ENCODE assay signal across 11 cellular contexts in genomic region chr21:37631319-37632117, GRCh38.
DNase-seq lines count a peak whose midpoint lies in the region; ATAC-seq and TF ChIP-seq lines count a peak whose summit lies in the region.
"Had no signal": no experiment of that assay in that cellular context is flagged by ENCODE, and none has a peak within 500 bp of the region (broad histone marks: within the 10 kb centered on the region; RNA-seq: fewer than 3 reads in every experiment).

No MANE protein-coding gene starts in this region.

- H3K36me3 Mint-ChIP-seq in progenitor cell of endocrine pancreas (ENCODE audit: insufficient read depth) = peaks cover 3% of the 10 kb centered on the region
- H3K36me3 Mint-ChIP-seq: natural killer cell had no signal

- peaks cover 13% of the 10 kb centered on the region for H3K4me1 Mint-ChIP-seq in progenitor cell of endocrine pancreas (ENCODE audit: low read depth)
- H3K4me1 Mint-ChIP-seq: natural killer cell had no signal

- ATAC-seq in GM19025 (IDR thresholded peaks at IDR 0.05; ENCODE audit: low read depth, unreplicated experiment) = peak; percentile 86
- peak; percentile 87 for ATAC-seq in HG03039 (IDR thresholded peaks at IDR 0.05; ENCODE audit: unreplicated experiment)

- peak overlapping the region; percentile 4 for H3K27ac Mint-ChIP-seq in progenitor cell of endocrine pancreas
- H3K27ac Mint-ChIP-seq: natural killer cell had no signal

- no peak overlapping the region for H3K4me3 Mint-ChIP-seq in progenitor cell of endocrine pancreas (ENCODE audit: low read depth)
- H3K4me3 Mint-ChIP-seq: natural killer cell had no signal

- DNase-seq in dermis microvascular lymphatic vessel endothelial cell (ENCODE audit: low read depth in 2 of 2) = peak; percentile 70 to 90
- DNase-seq in progenitor cell of endocrine pancreas (ENCODE audit: low spot score, unreplicated experiment) = no peak
- DNase-seq in retina = no peak
- no peak for DNase-seq in amygdala (lab: John Stamatoyannopoulos, UW)
- no peak for DNase-seq in OCI-M2 (lab: John Stamatoyannopoulos, UW; ENCODE audit: unreplicated experiment)
- no peak for DNase-seq in GF-D8 (lab: John Stamatoyannopoulos, UW)
- DNase-seq: caudate nucleus, natural killer cell, NCI-H1694 had no signal

- peaks cover 14% of the 10 kb centered on the region for H3K27me3 Mint-ChIP-seq in progenitor cell of endocrine pancreas

- peaks cover 12% of the 10 kb centered on the region for H3K9me3 Mint-ChIP-seq in progenitor cell of endocrine pancreas (ENCODE audit: low read depth)
- H3K9me3 Mint-ChIP-seq: natural killer cell had no signal

- no peak for TF ChIP-seq CTCF in progenitor cell of endocrine pancreas (IDR thresholded peaks at IDR 0.05; ENCODE audit: unreplicated experiment)

Comparison
In these comparisons a context has a peak if more than half of its experiments do, and no peak if none do; other contexts are left out.
1. DNase-seq: peak in dermis microvascular lymphatic vessel endothelial cell (2 of 2); none in progenitor cell of endocrine pancreas (single experiment), retina (single experiment), amygdala (0 of 56), OCI-M2 (single experiment) and GF-D8 (single experiment).